7 cellular contexts compared by ENCODE assay signal in the genomic region with DNA sequence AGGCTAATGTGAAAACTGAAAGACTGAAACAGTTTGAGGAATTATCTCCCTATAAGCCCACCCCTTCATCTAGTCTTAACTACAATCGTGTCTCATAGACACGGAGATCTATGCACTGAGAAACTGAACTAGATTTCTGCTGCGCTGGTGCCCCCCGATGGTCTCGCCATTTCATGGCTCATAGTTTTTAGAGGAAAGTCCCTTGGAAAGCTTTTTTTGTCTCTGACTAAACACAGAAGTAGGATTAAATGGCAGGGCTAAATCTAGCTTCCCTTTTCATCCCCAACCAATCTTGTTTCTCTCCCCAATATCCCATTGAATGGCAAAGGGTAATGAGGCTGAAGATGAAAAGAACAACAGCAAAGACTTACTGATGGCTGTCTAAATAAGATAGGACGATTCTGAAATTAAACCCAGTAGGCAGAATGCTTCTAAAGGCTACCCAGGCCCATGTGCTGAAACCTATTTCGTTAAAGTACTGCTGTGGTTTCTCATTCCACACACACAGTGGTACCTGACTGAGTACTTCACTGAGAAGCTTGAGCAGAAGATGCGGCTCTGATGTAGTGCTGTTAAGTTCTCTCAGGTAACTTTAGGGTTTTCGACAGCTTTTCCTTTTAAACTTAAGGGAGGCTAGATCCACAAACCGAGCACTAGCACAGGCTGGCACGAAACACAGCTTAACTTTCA.
A peak's percentile ranks its signal among the peaks of the same experiment; 100 is the strongest.
DNase-seq lines count a peak whose midpoint lies in the region; ATAC-seq, FAIRE-seq and TF ChIP-seq lines count a peak whose summit lies in the region.

No MANE protein-coding gene starts in this region.

- H4K20me1 ChIP-seq in GM12878 (ENCODE audit: control insufficient read depth, insufficient read depth), result no peaks in the 10 kb centered on the region

- POLR2A ChIA-PET in GM12878 (lab: Charles Lee), result interaction anchor here (0.6 kb wide), 1 partner anchor 9 kb away, joined by 3 read pairs; no protein-coding TSS in a partner anchor

- intact Hi-C loops in GM12878 (cut with micrococcal nuclease; ENCODE audit: unreplicated experiment), result no loop called here

- no peak for TF ChIP-seq EP300 in GM12878 (IDR thresholded peaks at IDR 0.05; ENCODE audit: borderline replicate concordance in 1 of 2, control insufficient read depth in 1 of 2, low read depth in 2 of 2, low read length in 2 of 2)

- H3K36me3 ChIP-seq in GM12878 (ENCODE audit: control insufficient read depth in 2 of 2, insufficient read depth in 2 of 2, low read length in 1 of 2), result no peaks in the 10 kb centered on the region

- CTCF ChIA-PET in GM12878 (lab: Yijun Ruan, JAX), result interaction anchor here (0.8 to 1.6 kb wide), 7 partner anchors 9 to 737 kb away, joined by 3 to 10 read pairs (median 3); no protein-coding TSS in a partner anchor

- RAD21 ChIA-PET in GM12878 (lab: Charles Lee; ENCODE audit: unreplicated experiment), result interaction anchor here (1.3 to 2.2 kb wide), 3 partner anchors 19 to 709 kb away, joined by 4 to 8 read pairs (median 5); no protein-coding TSS in a partner anchor

- SMC1A ChIA-PET in GM12878 (lab: Charles Lee; ENCODE audit: uncharacterized antibody, unreplicated experiment), result interaction anchor here (1.2 to 1.7 kb wide), 4 partner anchors 9 to 709 kb away, joined by 5 to 7 read pairs (median 6); no protein-coding TSS in a partner anchor

- ATAC-seq in GM18517 (IDR thresholded peaks at IDR 0.05; ENCODE audit: unreplicated experiment) (peak; percentile 70), HG02852 (IDR thresholded peaks at IDR 0.05; ENCODE audit: unreplicated experiment) (peak; percentile 75), GM12878 (peak; percentile 78), memory B cell (ENCODE audit: low read depth) (peak; percentile 53)
- peak; percentile 69 for ATAC-seq in stimulated activated naive CD8-positive, alpha-beta T cell treated with anti-CD3 and anti-CD28 coated beads, Interleukin-15, Interleukin-2, amounts not matched to agents 100 U/mL and 50 U/mL, for 24 hours

- H3K79me2 ChIP-seq in GM12878 (ENCODE audit: control insufficient read depth, insufficient read depth, low read length), result no peaks in the 10 kb centered on the region

- TF ChIP-seq RAD21 in GM12878 (IDR thresholded peaks at IDR 0.05; ENCODE audit: insufficient read depth, low read depth, low read length), result peak; percentile 53

- peaks cover 23% of the 10 kb centered on the region for H3K4me1 Mint-ChIP-seq in T-helper 2 cell treated with Interferon-gamma antibody and Interleukin-4, amounts not matched to agents 5 μg/mL and 100 μg/mL, for 36 hours (ENCODE audit: low read depth)
- H3K4me1 Mint-ChIP-seq in memory B cell, result peaks cover 6% of the 10 kb centered on the region

- no peaks in the 10 kb centered on the region for H3K27me3 ChIP-seq in GM12878 (replicated peaks in 1 of 2; ENCODE audit: control insufficient read depth in 2 of 2, insufficient read depth in 2 of 2, low read length in 1 of 2)

- no TSS peak for BruUV-seq in GM12878 (replicated peaks; lab: Mats Ljungman, UMichigan)

- no peak overlapping the region for H3K4me3 Mint-ChIP-seq in T-helper 2 cell treated with Interferon-gamma antibody and Interleukin-4, amounts not matched to agents 5 μg/mL and 100 μg/mL, for 36 hours
- no peak overlapping the region for H3K4me3 Mint-ChIP-seq in memory B cell

- 17% methylated on average over 11 of the region's 11 CpGs for WGBS in GM12878 (ENCODE audit: insufficient coverage, insufficient replicate concordance, low lambda C conversion rate, missing lambda C conversion rate)

- no peaks in the 10 kb centered on the region; the same call in 2 of the 3 replicates for H3K9me3 ChIP-seq in GM12878 (replicated peaks; ENCODE audit: control insufficient read depth, insufficient read depth, low read length)

- peak overlapping the region; percentile 50 for H2AFZ ChIP-seq in GM12878 (ENCODE audit: control insufficient read depth, low read depth, low read length)

- TF ChIP-seq POLR2A in GM12878 (IDR thresholded peaks at IDR 0.05; ENCODE audit: low read depth, low read length) (no peak), GM12891 (IDR thresholded peaks at IDR 0.05; ENCODE audit: low read depth, low read length) (no peak)

- H3K9me3 Mint-ChIP-seq in T-helper 2 cell treated with Interferon-gamma antibody and Interleukin-4, amounts not matched to agents 5 μg/mL and 100 μg/mL, for 36 hours, result no peaks in the 10 kb centered on the region
- H3K9me3 Mint-ChIP-seq in memory B cell, result no peaks in the 10 kb centered on the region

- FAIRE-seq in GM12878 (lab: Jason Lieb, UNC) (no peak), GM12891 (lab: Jason Lieb, UNC) (no peak)

- peak; percentile 25 for DNase-seq in T-helper 2 cell treated with Interferon-gamma antibody and Interleukin-4, amounts not matched to agents 5 μg/mL and 100 μg/mL, for 36 hours (ENCODE audit: low spot score)
- DNase-seq in GM12878 (ENCODE audit: low read depth, low spot score) (peak; percentile 11), memory B cell (ENCODE audit: low spot score in 2 of 2) (peak in 1 of 2 donors; percentile 9), GM12891 (ENCODE audit: insufficient read length, low spot score) (no peak)
- peak; percentile 72 for DNase-seq in stimulated activated naive CD8-positive, alpha-beta T cell treated with anti-CD3 and anti-CD28 coated beads, Interleukin-15, Interleukin-2, amounts not matched to agents 100 U/mL and 50 U/mL, for 24 hours

- in situ Hi-C loops in GM12878 (cut with MboI), result no loop called here

- H3K36me3 Mint-ChIP-seq in T-helper 2 cell treated with Interferon-gamma antibody and Interleukin-4, amounts not matched to agents 5 μg/mL and 100 μg/mL, for 36 hours (ENCODE audit: low read depth), result no peaks in the 10 kb centered on the region
- no peaks in the 10 kb centered on the region for H3K36me3 Mint-ChIP-seq in memory B cell

- H3K27ac ChIP-seq in GM12878 (ENCODE audit: control insufficient read depth, insufficient read depth), result no peak overlapping the region

- peaks cover 4% of the 10 kb centered on the region for H3K4me1 ChIP-seq in GM12878 (ENCODE audit: control insufficient read depth, insufficient read depth, low read length)

- peak in 2 of 3 experiments; percentile 28 to 44; a peak in 3 of 6 replicates for TF ChIP-seq CTCF in GM12878 (IDR thresholded peaks at IDR 0.05 in 2 of 3, conservative IDR thresholded peaks at IDR 0.05 in 1 of 3; ENCODE audit: control insufficient read depth in 2 of 3, extremely low read depth in 1 of 3, insufficient read depth in 1 of 3, low read depth in 3 of 3, low read length in 3 of 3)

- H3K4me3 ChIP-seq in GM12878, result no peak overlapping the region

- no peaks in the 10 kb centered on the region for H3K27me3 Mint-ChIP-seq in T-helper 2 cell treated with Interferon-gamma antibody and Interleukin-4, amounts not matched to agents 5 μg/mL and 100 μg/mL, for 36 hours (ENCODE audit: low read depth)
- H3K27me3 Mint-ChIP-seq in memory B cell, result peaks cover 2% of the 10 kb centered on the region

- H3K4me2 ChIP-seq in GM12878 (ENCODE audit: control insufficient read depth, insufficient read depth), result peak overlapping the region; percentile 44

- no peak overlapping the region for H3K27ac Mint-ChIP-seq in T-helper 2 cell treated with Interferon-gamma antibody and Interleukin-4, amounts not matched to agents 5 μg/mL and 100 μg/mL, for 36 hours
- H3K27ac Mint-ChIP-seq in memory B cell, result no peak overlapping the region

- H3K9ac ChIP-seq in GM12878 (ENCODE audit: control insufficient read depth, insufficient read depth, low read length), result no peak overlapping the region

TF ChIP-seq in GM12878, 131 proteins besides CTCF, POLR2A, EP300 and RAD21 (continues in another document):
- no peak for TF ChIP-seq ATF3 (IDR thresholded peaks at IDR 0.05; ENCODE audit: borderline replicate concordance, extremely low read depth, low read depth, low read length)
- TF ChIP-seq MXI1 (IDR thresholded peaks at IDR 0.05; ENCODE audit: low read depth, low read length), result no peak
- peak; percentile 19; the same call in 1 of the 2 replicates for TF ChIP-seq SMC3 (IDR thresholded peaks at IDR 0.05; ENCODE audit: borderline replicate concordance, low read length)
- no peak for TF ChIP-seq PAX5 (IDR thresholded peaks at IDR 0.05; ENCODE audit: borderline replicate concordance, low read depth, low read length)
- 0 out of 4 replicates have a peak, but pooled peaks of 1 of the 2 experiments have one; percentile 21 for TF ChIP-seq IKZF2 (IDR thresholded peaks at IDR 0.05)

TF ChIP-seq in GM12891, 5 proteins besides CTCF, POLR2A, EP300 and RAD21:
- TF ChIP-seq TAF1 (IDR thresholded peaks at IDR 0.05; ENCODE audit: low read depth, low read length) (no peak), POU2F2 (IDR thresholded peaks at IDR 0.05; ENCODE audit: low read depth, low read length) (no peak), POLR2AphosphoS5 (IDR thresholded peaks at IDR 0.05; ENCODE audit: low read depth, low read length) (no peak), PAX5 (IDR thresholded peaks at IDR 0.05; ENCODE audit: insufficient read depth, low read length, severe bottlenecking) (no peak), SPI1 (IDR thresholded peaks at IDR 0.05; ENCODE audit: low read depth, low read length) (no peak)
